In the genomic region with DNA sequence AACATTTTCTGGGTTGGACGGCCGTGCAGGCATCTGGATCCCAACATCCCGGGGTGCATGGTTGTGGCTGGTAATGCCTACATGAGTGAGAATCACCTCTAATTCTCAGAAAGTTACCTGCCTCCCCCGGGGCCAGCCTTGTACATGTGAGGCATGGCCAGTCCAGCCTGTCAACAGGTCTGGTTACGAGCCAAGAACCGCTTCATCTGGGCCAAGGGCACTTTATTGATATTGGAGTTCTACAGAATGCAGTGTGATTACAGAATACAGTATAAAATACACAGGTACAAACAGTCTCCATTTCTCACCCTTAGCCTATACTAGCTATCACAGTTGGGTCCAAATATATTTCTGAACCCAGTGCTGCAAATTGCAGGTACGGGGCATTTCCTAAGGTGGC, we compare ENCODE assay signal across 16 cellular contexts.
"Had no signal": no experiment of that assay in that cellular context is flagged by ENCODE, and none has a peak within 500 bp of the region (broad histone marks: within the 10 kb centered on the region; RNA-seq: fewer than 3 reads in every experiment).

No MANE protein-coding gene starts in this region.

- ATAC-seq: activated T-cell treated with anti-CD3 and anti-CD28 coated beads, Interleukin-2, amount 50 U/mL, for 4 hours; lower lobe of right lung; naive thymus-derived CD4-positive, alpha-beta T cell; psoas muscle; WTC11 had no signal

- H3K4me3 ChIP-seq: lower lobe of right lung, psoas muscle, right atrium auricular region had no signal

- H3K36me3 ChIP-seq: lower lobe of right lung, right atrium auricular region had no signal

- H3K27ac ChIP-seq: lower lobe of right lung, psoas muscle, right atrium auricular region had no signal

- H3K9me3 Mint-ChIP-seq: activated naive CD8-positive, alpha-beta T cell treated with anti-CD3 and anti-CD28 coated beads for 36 hours; activated T-cell treated with anti-CD3 and anti-CD28 coated beads, Interleukin-2, amount 50 U/mL, for 4 hours; activated T-helper 2 cell treated with anti-CD3 and anti-CD28 coated beads, Interferon-gamma antibody, Interleukin-2, Interleukin-4, amounts not matched to agents 10 μg/mL and 5 μg/mL and 100 μg/mL, durations not matched to agents 14 hours and 24 hours and 36 hours; naive thymus-derived CD4-positive, alpha-beta T cell had no signal

- H3K4me3 Mint-ChIP-seq: activated naive CD8-positive, alpha-beta T cell treated with anti-CD3 and anti-CD28 coated beads for 36 hours; activated T-cell treated with anti-CD3 and anti-CD28 coated beads, Interleukin-2, amount 50 U/mL, for 4 hours; naive thymus-derived CD4-positive, alpha-beta T cell; WTC11 had no signal

- H3K27me3 Mint-ChIP-seq: activated naive CD8-positive, alpha-beta T cell treated with anti-CD3 and anti-CD28 coated beads for 36 hours; naive thymus-derived CD4-positive, alpha-beta T cell had no signal

- H3K27ac Mint-ChIP-seq: activated naive CD8-positive, alpha-beta T cell treated with anti-CD3 and anti-CD28 coated beads for 36 hours; activated T-helper 2 cell treated with anti-CD3 and anti-CD28 coated beads, Interferon-gamma antibody, Interleukin-2, Interleukin-4, amounts not matched to agents 10 μg/mL and 5 μg/mL and 100 μg/mL, durations not matched to agents 14 hours and 24 hours and 36 hours; naive thymus-derived CD4-positive, alpha-beta T cell; WTC11 had no signal

- DNase-seq: activated CD8-positive, alpha-beta memory T cell treated with anti-CD3 and anti-CD28 coated beads, Interleukin-2, amount 50 U/mL, for 48 hours; activated naive CD4-positive, alpha-beta T cell; activated naive CD8-positive, alpha-beta T cell treated with anti-CD3 and anti-CD28 coated beads for 36 hours; activated T-cell treated with anti-CD3 and anti-CD28 coated beads, Interleukin-2, amount 50 U/mL, for 4 hours; amniotic stem cell; cortex of kidney; lower lobe of right lung; mesendoderm; naive thymus-derived CD4-positive, alpha-beta T cell; psoas muscle; stimulated activated CD4-positive, alpha-beta T cell treated with anti-CD3 and anti-CD28 coated beads, Interleukin-4, amount 100 ng/mL, for 24 hours; stimulated activated naive CD4-positive, alpha-beta T cell treated with Interleukin-2 at 50 U/mL for 16 hours; T-helper 9 cell had no signal

- H3K27me3 ChIP-seq: right atrium auricular region had no signal

- H3K9me3 ChIP-seq: lower lobe of right lung had no signal
